ENCODE assay signal across 6 cellular contexts in the genomic region with DNA sequence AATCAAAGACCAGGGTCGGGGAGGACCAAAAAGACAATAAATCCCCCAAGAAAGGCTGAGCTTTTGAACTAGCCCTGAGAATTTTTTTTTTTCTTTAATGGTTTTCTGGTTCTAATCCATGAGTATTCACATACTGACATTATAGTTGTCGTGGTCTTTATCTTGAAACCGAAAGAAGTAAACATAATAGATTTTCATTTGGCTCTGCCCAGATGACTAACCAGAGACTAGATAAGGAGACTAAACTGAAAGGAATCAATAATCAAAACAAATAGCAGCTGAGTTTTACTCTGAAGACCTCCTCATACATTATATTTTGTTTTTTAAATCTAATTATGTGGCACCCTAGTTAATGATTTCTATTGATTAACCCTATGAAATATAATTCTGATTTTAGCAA.
"Had no signal": no experiment of that assay in that cellular context is flagged by ENCODE, and none has a peak within 500 bp of the region (broad histone marks: within the 10 kb centered on the region; RNA-seq: fewer than 3 reads in every experiment).

No MANE protein-coding gene starts in this region.

- H3K4me2 ChIP-seq: GM23338 had no signal

- DNase-seq: H9, HCEC 1CT had no signal

- H3K4me3 ChIP-seq: GM23338, K562 had no signal

- H2AFZ ChIP-seq: GM23338 had no signal

- H3K27ac ChIP-seq: HL-60 had no signal

- ATAC-seq: GM23338, HepG2, K562 had no signal
